Comparison of ENCODE assay signal across 18 cellular contexts in genomic region chr1:118119111-118119510, GRCh38.
DNase-seq lines count a peak whose midpoint lies in the region; ATAC-seq, FAIRE-seq and TF ChIP-seq lines count a peak whose summit lies in the region.
"Had no signal": no experiment of that assay in that cellular context is flagged by ENCODE, and none has a peak within 500 bp of the region (broad histone marks: within the 10 kb centered on the region; RNA-seq: fewer than 3 reads in every experiment).

No MANE protein-coding gene starts in this region.

- no peak overlapping the region for H3K4me3 Mint-ChIP-seq in type B pancreatic cell
- H3K4me3 Mint-ChIP-seq: CD14-positive monocyte; CD8-positive, alpha-beta memory T cell; HFFc6; IgD-negative memory B cell had no signal

- no peak overlapping the region for H4K91ac ChIP-seq in neuronal stem cell (ENCODE audit: low read depth, low read length, poor library complexity)

- DNase-seq in RWPE2 (ENCODE audit: low spot score) (no peak), kidney (no peak), neuronal stem cell (ENCODE audit: low spot score) (no peak), type B pancreatic cell (ENCODE audit: extremely low spot score, unreplicated experiment) (no peak), cerebellum (ENCODE audit: low spot score) (no peak), D721Med (ENCODE audit: insufficient read length, low spot score) (no peak), head of caudate nucleus (no peak)
- DNase-seq: CD8-positive, alpha-beta memory T cell; DMS 273 treated with DMSO at 0.1 percent for 48 hours; DMS79 treated with DMSO at 0.1 percent for 48 hours; EL; HCEC 1CT; HFFc6; KG1 had no signal

- intact Hi-C loops in kidney (cut with DNase I) = no loop called here
- intact Hi-C loops in head of caudate nucleus (cut with DNase I) = no loop called here

- H3K14ac ChIP-seq in neuronal stem cell (ENCODE audit: low read length) = no peak overlapping the region

- H3K27ac Mint-ChIP-seq in type B pancreatic cell = peak overlapping the region; percentile 30
- H3K27ac Mint-ChIP-seq: CD14-positive monocyte; CD8-positive, alpha-beta memory T cell; HFFc6 had no signal

- no peak overlapping the region for H2AK5ac ChIP-seq in neuronal stem cell (ENCODE audit: low read depth, low read length)

- H2AFZ ChIP-seq in neuronal stem cell (ENCODE audit: low read length) = peak overlapping the region; percentile 71

- H3K9me3 Mint-ChIP-seq in type B pancreatic cell = no peaks in the 10 kb centered on the region
- H3K9me3 Mint-ChIP-seq: CD8-positive, alpha-beta memory T cell; HFFc6 had no signal

- TF ChIP-seq CTCF in RWPE2 (IDR thresholded peaks at IDR 0.05; ENCODE audit: poor library complexity, severe bottlenecking) (no peak), kidney (IDR thresholded peaks at IDR 0.05; ENCODE audit: borderline replicate concordance, extremely low read depth, insufficient read depth) (no peak), type B pancreatic cell (conservative IDR thresholded peaks at IDR 0.05) (no peak), D721Med (IDR thresholded peaks at IDR 0.05; ENCODE audit: insufficient read depth, missing control alignments) (no peak)

- no peak for ATAC-seq in RWPE2 (ENCODE audit: low read depth)
- no peak for ATAC-seq in GM19324 (IDR thresholded peaks at IDR 0.05; ENCODE audit: low FRiP score, unreplicated experiment)

- H3K79me1 ChIP-seq in neuronal stem cell (ENCODE audit: low read depth, low read length) = no peaks in the 10 kb centered on the region

- H3K4ac ChIP-seq in neuronal stem cell (ENCODE audit: low read length) = no peak overlapping the region

- no peak overlapping the region for H2BK15ac ChIP-seq in neuronal stem cell (ENCODE audit: low read length)

- H3K4me1 ChIP-seq in RWPE2 (ENCODE audit: insufficient read depth, poor library complexity, severe bottlenecking) (peaks cover 49% of the 10 kb centered on the region), kidney (ENCODE audit: control insufficient read depth in 1 of 2, insufficient read depth in 1 of 2, low read depth in 1 of 2, low read length in 2 of 2) (peaks cover 14 to 18% of the 10 kb centered on the region in 2 donors), neuronal stem cell (ENCODE audit: control insufficient read depth in 2 of 2, insufficient read depth in 1 of 2, low read depth in 1 of 2, low read length in 2 of 2) (peaks cover 8 to 29% of the 10 kb centered on the region in 2 donors)

- H3K36me3 ChIP-seq in RWPE2 (ENCODE audit: low read depth) = no peaks in the 10 kb centered on the region
- no peaks in the 10 kb centered on the region for H3K36me3 ChIP-seq in kidney (ENCODE audit: control insufficient read depth in 1 of 2, insufficient read depth in 2 of 2, low read length in 2 of 2)
- H3K36me3 ChIP-seq in neuronal stem cell (replicated peaks in 1 of 2; ENCODE audit: control insufficient read depth in 2 of 2, insufficient read depth in 2 of 2, low read length in 2 of 2) = no peaks in the 10 kb centered on the region

- peak overlapping the region; percentile 16 for H3K27ac ChIP-seq in RWPE2 (ENCODE audit: poor library complexity, severe bottlenecking)
- H3K27ac ChIP-seq in kidney (ENCODE audit: low read depth in 2 of 2, low read length in 2 of 2) = peak overlapping the region; percentile 5 to 74
- no peak overlapping the region for H3K27ac ChIP-seq in neuronal stem cell (replicated peaks; ENCODE audit: low read length)

- WGBS in neuronal stem cell (ENCODE audit: extremely low coverage in 2 of 2, insufficient read length in 2 of 2, insufficient replicate concordance in 1 of 2), 2 donors = no CpG with 5 or more reads among the region's 2 CpGs

- H3K23ac ChIP-seq in neuronal stem cell (ENCODE audit: low read depth, low read length, poor library complexity) = no peak overlapping the region

- no peaks in the 10 kb centered on the region for H3K9me3 ChIP-seq in RWPE2 (ENCODE audit: severe bottlenecking)
- H3K9me3 ChIP-seq in kidney (ENCODE audit: control insufficient read depth in 1 of 2, low read length in 2 of 2) = no peaks in the 10 kb centered on the region
- H3K9me3 ChIP-seq in neuronal stem cell (replicated peaks in 1 of 2; ENCODE audit: control insufficient read depth in 2 of 2, insufficient read depth in 1 of 2, low read depth in 1 of 2, low read length in 2 of 2) = no peaks in the 10 kb centered on the region

- no peak overlapping the region for H2BK120ac ChIP-seq in neuronal stem cell (ENCODE audit: low read depth, low read length)

- H2BK12ac ChIP-seq in neuronal stem cell (ENCODE audit: low read length) = no peak overlapping the region

- no peak overlapping the region for H4K8ac ChIP-seq in neuronal stem cell (ENCODE audit: low read depth, low read length)

- H3K4me2 ChIP-seq in neuronal stem cell (ENCODE audit: insufficient read depth, low read length, poor library complexity, severe bottlenecking) = no peak overlapping the region

- H3K9ac ChIP-seq in kidney (ENCODE audit: low read length in 2 of 2) (no peak overlapping the region), neuronal stem cell (ENCODE audit: low read depth, low read length, poor library complexity) (no peak overlapping the region)

- H3K4me3 ChIP-seq in RWPE2 (ENCODE audit: severe bottlenecking) (no peak overlapping the region), kidney (ENCODE audit: low read length in 2 of 2) (no peak overlapping the region), neuronal stem cell (ENCODE audit: low read length in 2 of 2) (no peak overlapping the region)

- no peaks in the 10 kb centered on the region for H3K27me3 Mint-ChIP-seq in type B pancreatic cell

- H2BK5ac ChIP-seq in neuronal stem cell (ENCODE audit: low read length) = no peak overlapping the region

- no peaks in the 10 kb centered on the region for H3K36me3 Mint-ChIP-seq in type B pancreatic cell
- H3K36me3 Mint-ChIP-seq: CD14-positive monocyte; CD8-positive, alpha-beta memory T cell; IgD-negative memory B cell had no signal

- FAIRE-seq in kidney (lab: Jason Lieb, UNC) (no peak), D721Med (lab: Jason Lieb, UNC) (no peak)
- FAIRE-seq: GM12891 had no signal

- H3K4me1 Mint-ChIP-seq in type B pancreatic cell (ENCODE audit: unreplicated experiment) = peaks cover 38% of the 10 kb centered on the region
- H3K4me1 Mint-ChIP-seq: CD14-positive monocyte; CD8-positive, alpha-beta memory T cell; IgD-negative memory B cell had no signal

- H3K18ac ChIP-seq in neuronal stem cell (ENCODE audit: low read length) = no peak overlapping the region

- H3K27me3 ChIP-seq in RWPE2 (ENCODE audit: insufficient read depth, poor library complexity, severe bottlenecking) (no peaks in the 10 kb centered on the region), neuronal stem cell (ENCODE audit: control insufficient read depth in 3 of 3, insufficient read depth in 3 of 3, low read depth in 1 of 3, low read length in 3 of 3) (no peaks in the 10 kb centered on the region)
